1 cellular context compared by ENCODE assay signal in genomic region chr21:35050348-35051286, GRCh38.
TF ChIP-seq lines count a peak whose summit lies in the region.

No MANE protein-coding gene starts in this region.

TF ChIP-seq in HEK293, 187 proteins besides CTCF, POLR2A, EP300 and RAD21 (continued from another document):
- TF ChIP-seq EGR2 (tag by site-specific recombination; IDR thresholded peaks at IDR 0.05; ENCODE audit: low read depth): peak; percentile 42; the same call in 1 of the 2 replicates
- TF ChIP-seq ZBTB11 (tag by site-specific recombination; conservative IDR thresholded peaks at IDR 0.05; ENCODE audit: low read depth): no peak
- no peak for TF ChIP-seq GLIS2 (tag by site-specific recombination; IDR thresholded peaks at IDR 0.05)
- no peak for TF ChIP-seq ZNF558 (tag by site-specific recombination; IDR thresholded peaks at IDR 0.05)
- TF ChIP-seq, protein P1, sequence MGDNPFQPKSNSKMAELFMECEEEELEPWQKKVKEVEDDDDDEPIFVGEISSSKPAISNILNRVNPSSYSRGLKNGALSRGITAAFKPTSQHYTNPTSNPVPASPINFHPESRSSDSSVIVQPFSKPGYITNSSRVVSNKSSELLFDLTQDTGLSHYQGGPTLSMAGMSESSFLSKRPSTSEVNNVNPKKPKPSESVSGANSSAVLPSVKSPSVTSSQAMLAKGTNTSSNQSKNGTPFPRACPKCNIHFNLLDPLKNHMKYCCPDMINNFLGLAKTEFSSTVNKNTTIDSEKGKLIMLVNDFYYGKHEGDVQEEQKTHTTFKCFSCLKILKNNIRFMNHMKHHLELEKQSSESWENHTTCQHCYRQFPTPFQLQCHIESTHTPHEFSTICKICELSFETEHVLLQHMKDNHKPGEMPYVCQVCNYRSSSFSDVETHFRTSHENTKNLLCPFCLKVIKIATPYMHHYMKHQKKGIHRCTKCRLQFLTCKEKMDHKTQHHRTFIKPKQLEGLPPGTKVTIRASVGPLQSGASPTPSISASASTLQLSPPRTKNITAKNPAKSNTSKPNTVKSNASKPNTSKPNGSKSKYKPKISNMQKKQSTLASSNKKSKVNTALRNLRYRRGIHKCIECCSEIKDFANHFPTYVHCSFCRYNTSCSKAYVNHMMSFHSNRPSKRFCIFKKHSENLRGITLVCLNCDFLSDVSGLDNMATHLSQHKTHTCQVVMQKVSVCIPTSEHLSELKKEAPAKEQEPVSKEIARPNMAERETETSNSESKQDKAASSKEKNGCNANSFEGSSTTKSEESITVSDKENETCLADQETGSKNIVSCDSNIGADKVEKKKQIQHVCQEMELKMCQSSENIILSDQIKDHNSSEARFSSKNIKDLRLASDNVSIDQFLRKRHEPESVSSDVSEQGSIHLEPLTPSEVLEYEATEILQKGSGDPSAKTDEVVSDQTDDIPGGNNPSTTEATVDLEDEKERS (tag by site-specific recombination; IDR thresholded peaks at IDR 0.05): no peak
- 0 out of 2 replicates have a peak, but pooled peaks have one; percentile 23 for TF ChIP-seq ZFHX2 (tag by site-specific recombination; conservative IDR thresholded peaks at IDR 0.05)
- TF ChIP-seq ZNF624 (tag by site-specific recombination; IDR thresholded peaks at IDR 0.05): no peak
- 0 out of 2 replicates have a peak, but pooled peaks have one; percentile 22 for TF ChIP-seq ZNF335 (tag by site-specific recombination; conservative IDR thresholded peaks at IDR 0.05)
- no peak for TF ChIP-seq MZF1 (tag by site-specific recombination; IDR thresholded peaks at IDR 0.05; ENCODE audit: borderline replicate concordance)
- no peak for TF ChIP-seq ZNF76 (tag by site-specific recombination; IDR thresholded peaks at IDR 0.05; ENCODE audit: borderline replicate concordance, low read depth)
- no peak for TF ChIP-seq PRDM6 (tag by site-specific recombination; IDR thresholded peaks at IDR 0.05)
